17 cellular contexts compared by ENCODE assay signal in genomic region chr9:18281291-18281690, GRCh38.
DNase-seq lines count a peak whose midpoint lies in the region; ATAC-seq and TF ChIP-seq lines count a peak whose summit lies in the region.
"Had no signal": no experiment of that assay in that cellular context is flagged by ENCODE, and none has a peak within 500 bp of the region (broad histone marks: within the 10 kb centered on the region; RNA-seq: fewer than 3 reads in every experiment).

No MANE protein-coding gene starts in this region.

- peaks cover 0 to 16% of the 10 kb centered on the region in 2 donors for H3K4me1 ChIP-seq in thyroid gland
- H3K4me1 ChIP-seq: BE2C, BLaER1, Caco-2 had no signal

- TF ChIP-seq CTCF in VCaP (conservative IDR thresholded peaks at IDR 0.05) (no peak), thyroid gland (IDR thresholded peaks at IDR 0.05) (no peak)

- WGBS in thyroid gland, 2 donors, result 37 to 42% methylated on average over 8 of the region's 8 CpGs

- DNase-seq in COLO668 (lab: John Stamatoyannopoulos, UW; ENCODE audit: unreplicated experiment) (peak; percentile 10), thyroid gland (peak; percentile 93 to 94), T1000 (lab: John Stamatoyannopoulos, UW) (no peak)
- DNase-seq: 8988T; ACHN; BE2C; C1 segment of cervical spinal cord; Caco-2; Calu3; CD4-positive, alpha-beta memory T cell; CD4-positive, CD25-positive, alpha-beta regulatory T cell; CD8-positive, alpha-beta memory T cell; DMS79 treated with DMSO at 0.1 percent for 48 hours; GF-D8 had no signal

- no peaks in the 10 kb centered on the region for H3K36me3 ChIP-seq in thyroid gland
- H3K36me3 ChIP-seq: BE2C, BLaER1 had no signal

- no peaks in the 10 kb centered on the region for H3K27me3 ChIP-seq in thyroid gland
- H3K27me3 ChIP-seq: BE2C, BLaER1 had no signal

- TF ChIP-seq POLR2A in thyroid gland (IDR thresholded peaks at IDR 0.05), result no peak

- no peaks in the 10 kb centered on the region for H3K9me3 ChIP-seq in thyroid gland
- H3K9me3 ChIP-seq: BE2C, Caco-2 had no signal

- intact Hi-C loops in thyroid gland (cut with DNase I), result no loop called here

- H3K4me3 ChIP-seq in thyroid gland (replicated peaks in 1 of 3), result no peak overlapping the region
- H3K4me3 ChIP-seq: BLaER1 had no signal

- H3K27ac ChIP-seq in VCaP (peak overlapping the region; percentile 58; the same call in 1 of the 2 replicates), thyroid gland (peak overlapping the region; percentile 35 to 74 (median 62))
- H3K27ac ChIP-seq: BLaER1 had no signal

- no peak for ATAC-seq in GM19463 (IDR thresholded peaks at IDR 0.05; ENCODE audit: unreplicated experiment)
